8 cellular contexts compared by ENCODE assay signal in the genomic region with DNA sequence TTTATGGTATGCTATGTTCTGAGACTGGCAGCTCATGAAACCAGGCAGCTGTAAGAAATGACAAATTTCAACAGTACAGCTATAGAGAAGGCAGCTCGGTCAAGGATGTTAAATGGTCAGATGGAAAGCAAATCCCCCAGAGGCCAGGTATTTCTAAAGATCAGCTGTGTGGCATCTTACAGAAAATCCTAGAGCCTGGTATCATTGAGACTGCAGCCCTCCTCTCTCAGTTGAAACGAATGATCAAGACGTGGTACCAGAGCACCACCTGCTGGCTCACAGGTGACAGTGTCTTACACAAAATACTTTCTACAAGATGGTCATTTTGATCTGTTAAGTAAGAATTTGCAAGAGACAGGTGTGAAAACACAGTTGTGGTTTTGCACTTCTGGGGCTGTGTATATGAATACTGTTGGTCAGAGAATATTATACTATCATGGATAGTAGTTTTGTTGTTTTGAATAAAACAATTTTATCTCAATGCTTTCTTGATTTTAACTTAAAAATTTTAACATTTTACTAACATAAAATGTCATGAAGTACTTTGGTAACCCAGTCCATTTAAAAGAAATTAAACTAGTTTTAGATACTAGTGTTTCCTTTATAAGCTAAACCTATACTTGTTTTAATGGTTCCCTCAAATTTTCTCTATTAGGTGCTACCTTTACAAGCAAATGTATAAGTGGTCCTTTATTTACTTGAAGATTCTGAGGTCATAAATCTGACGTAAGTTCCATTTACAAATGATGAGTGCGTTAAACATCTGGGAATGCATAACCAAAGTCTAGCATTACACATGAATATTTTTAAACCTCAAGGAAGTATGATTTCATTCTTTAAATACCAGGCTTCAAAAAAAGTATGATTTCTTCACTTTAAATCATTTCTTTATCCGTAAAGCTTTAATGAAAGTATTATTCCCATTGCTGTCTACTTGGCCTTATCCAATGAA.
DNase-seq lines count a peak whose midpoint lies in the region; ATAC-seq and TF ChIP-seq lines count a peak whose summit lies in the region.

No MANE protein-coding gene starts in this region.

- no peaks in the 10 kb centered on the region for H3K9me3 ChIP-seq in spleen

- H3K4me1 Mint-ChIP-seq in HFFc6 (ENCODE audit: low read depth) (peaks cover 54% of the 10 kb centered on the region), immature natural killer cell (no peaks in the 10 kb centered on the region)

- peak; percentile 95 for TF ChIP-seq CTCF in HFFc6 (IDR thresholded peaks at IDR 0.05)
- TF ChIP-seq CTCF in brain microvascular endothelial cell (IDR thresholded peaks at IDR 0.05; ENCODE audit: low read depth, low read length, missing control alignments), result peak; percentile 88
- peak; percentile 40 to 83 (median 68) for TF ChIP-seq CTCF in spleen (IDR thresholded peaks at IDR 0.05 in 8 of 11, conservative IDR thresholded peaks at IDR 0.05 in 3 of 11)

- in situ Hi-C loops in brain microvascular endothelial cell (cut with HindIII; ENCODE audit: low pct_ligation_motif_present, low sequenced_read_pairs), result no loop called here

- no peak overlapping the region for H3K4me3 ChIP-seq in brain microvascular endothelial cell (ENCODE audit: low read depth, low read length)
- H3K4me3 ChIP-seq in spleen, result no peak overlapping the region

- no peaks in the 10 kb centered on the region for H3K4me1 ChIP-seq in spleen

- intact Hi-C loops in spleen (cut with DNase I; ENCODE audit: low total_unique reads), result loop anchor here (5.0 kb wide), 2 partner anchors 46 to 396 kb away; no protein-coding TSS in a partner anchor

- H3K27me3 Mint-ChIP-seq in HFFc6 (ENCODE audit: insufficient read depth), result no peaks in the 10 kb centered on the region; the same call in 1 of the 2 replicates
- peaks cover 2 to 4% (median 3%) of the 10 kb centered on the region in 3 donors for H3K27me3 Mint-ChIP-seq in immature natural killer cell (ENCODE audit: low read depth in 3 of 3)

- H3K36me3 Mint-ChIP-seq in HFFc6 (ENCODE audit: low read depth), result no peaks in the 10 kb centered on the region
- H3K36me3 Mint-ChIP-seq in immature natural killer cell, result no peaks in the 10 kb centered on the region

- peak overlapping the region; percentile 79 for H3K27ac Mint-ChIP-seq in HFFc6
- H3K27ac Mint-ChIP-seq in immature natural killer cell, result no peak overlapping the region

- peak overlapping the region; percentile 2 for H3K27ac ChIP-seq in brain microvascular endothelial cell
- no peak overlapping the region for H3K27ac ChIP-seq in spleen

- WGBS in spleen, 5 donors, result 43 to 46% (median 43%) methylated on average over 6 of the region's 6 CpGs

- H3K4me3 Mint-ChIP-seq in HFFc6, result peak overlapping the region; percentile 81
- H3K4me3 Mint-ChIP-seq in immature natural killer cell, result no peak overlapping the region

- H3K36me3 ChIP-seq in brain microvascular endothelial cell (replicated peaks) (no peaks in the 10 kb centered on the region), spleen (no peaks in the 10 kb centered on the region)

- peak; percentile 9 for DNase-seq in activated CD4-positive, CD25-positive, alpha-beta regulatory T cell treated with anti-CD3 and anti-CD28 coated beads, Interleukin-2, amount 50 U/mL, for 16 hours (ENCODE audit: low read depth, low spot score)
- DNase-seq in HFFc6 (peak; percentile 73), NAMALWA (ENCODE audit: low spot score) (peak; percentile 54), T follicular helper cell (ENCODE audit: low read depth) (peak; percentile 32), brain microvascular endothelial cell (peak; percentile 66), immature natural killer cell (peak in 2 of 3 donors; percentile 6 to 30), spleen (peak; percentile 81)

- no peaks in the 10 kb centered on the region for H3K27me3 ChIP-seq in brain microvascular endothelial cell (replicated peaks)
- H3K27me3 ChIP-seq in spleen (replicated peaks in 1 of 7), result no peaks in the 10 kb centered on the region

- TF ChIP-seq POLR2A in spleen (IDR thresholded peaks at IDR 0.05), result no peak

- no peaks in the 10 kb centered on the region for H3K9me3 Mint-ChIP-seq in HFFc6
- no peaks in the 10 kb centered on the region for H3K9me3 Mint-ChIP-seq in immature natural killer cell

- no peak for ATAC-seq in activated CD4-positive, CD25-positive, alpha-beta regulatory T cell treated with anti-CD3 and anti-CD28 coated beads, Interleukin-2, amount 50 U/mL, for 24 hours

Comparison
In these comparisons a context has a peak if more than half of its experiments do, and no peak if none do; other contexts are left out.
1. DNase-seq: peak in every context shown above with its lines; median percentile 81 in spleen; 73 in HFFc6; 66 in brain microvascular endothelial cell; 54 in NAMALWA; 32 in T follicular helper cell; 18 in immature natural killer cell; 9 in activated CD4-positive, CD25-positive, alpha-beta regulatory T cell treated with anti-CD3 and anti-CD28 coated beads, Interleukin-2, amount 50 U/mL, for 16 hours.